In the genomic region with DNA sequence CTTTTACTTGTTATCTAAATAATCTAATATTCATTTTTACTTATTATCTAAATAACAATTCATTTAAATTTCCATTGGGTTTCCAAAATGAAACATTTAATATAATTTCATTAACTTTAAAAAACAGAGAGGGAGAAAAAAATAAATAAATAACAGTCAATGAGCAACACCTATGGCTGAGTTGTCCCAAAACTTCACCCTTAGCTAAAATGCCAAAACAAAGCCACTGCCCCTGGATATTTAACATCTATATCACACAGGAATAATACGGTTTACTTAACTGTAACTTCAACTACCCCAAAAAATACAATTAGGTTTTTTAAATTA, we compare ENCODE assay signal across 8 cellular contexts. TPM values are rescaled to one million over a fixed set of nuclear protein-coding genes. Genes with fewer than 3 reads are reported as not detected.
A peak's percentile ranks its signal among the peaks of the same experiment; 100 is the strongest.
DNase-seq lines count a peak whose midpoint lies in the region; ATAC-seq and TF ChIP-seq lines count a peak whose summit lies in the region.

No MANE protein-coding gene starts in this region.

- H3K27ac Mint-ChIP-seq in activated CD4-positive, alpha-beta T cell treated with anti-CD3 and anti-CD28 coated beads for 36 hours = peak overlapping the region; percentile 95
- H3K27ac Mint-ChIP-seq in activated T-helper 1 cell treated with anti-CD3 and anti-CD28 coated beads, Interleukin-12 subunit alpha, Interleukin-12 subunit beta, Interleukin-2, Interleukin-4 antibody, amounts not matched to agents 30 ng/mL and 10 ng/mL and 1 ng/mL, durations not matched to agents 14 hours and 24 hours and 36 hours = peak overlapping the region; percentile 97

- no peaks in the 10 kb centered on the region for H3K27me3 ChIP-seq in kidney epithelial cell (ENCODE audit: control insufficient read depth, insufficient read depth, low read length)

- peak overlapping the region; percentile 48 for H3K4me3 ChIP-seq in kidney epithelial cell (ENCODE audit: low read depth, low read length)

- intact Hi-C loops in activated CD4-positive, alpha-beta T cell treated with anti-CD3 and anti-CD28 coated beads for 36 hours (cut with DNase I, micrococcal nuclease) = loop anchor here (2.0 to 5.0 kb wide), 6 partner anchors 14 to 356 kb away; partner anchors contain the start of genes NAA16 (in 1 of the 2), SLC25A15 (in 1 of the 2) and WBP4 (in 1 of the 2)
- intact Hi-C loops in activated T-helper 1 cell treated with anti-CD3 and anti-CD28 coated beads, Interleukin-12 subunit alpha, Interleukin-12 subunit beta, Interleukin-2, Interleukin-4 antibody, amounts not matched to agents 30 ng/mL and 10 ng/mL and 1 ng/mL, durations not matched to agents 14 hours and 24 hours and 36 hours (cut with micrococcal nuclease) = loop anchor here (5.0 to 10.0 kb wide), 2 partner anchors 54 to 356 kb away; no protein-coding TSS in a partner anchor

- no peaks in the 10 kb centered on the region for H3K36me3 ChIP-seq in kidney epithelial cell (ENCODE audit: control insufficient read depth, insufficient read depth, low read length)

- DNase-seq in activated CD4-positive, alpha-beta T cell treated with anti-CD3 and anti-CD28 coated beads for 36 hours = no peak
- no peak for DNase-seq in activated CD4-positive, alpha-beta T cell treated with anti-CD3 and anti-CD28 coated beads, Interleukin-2, amount 50 U/mL, for 48 hours
- DNase-seq in activated T-helper 1 cell treated with anti-CD3 and anti-CD28 coated beads, Interleukin-12 subunit alpha, Interleukin-12 subunit beta, Interleukin-2, Interleukin-4 antibody, amounts not matched to agents 30 ng/mL and 10 ng/mL and 1 ng/mL, durations not matched to agents 14 hours and 24 hours and 36 hours (ENCODE audit: low spot score) = no peak
- no peak for DNase-seq in kidney epithelial cell (ENCODE audit: low read depth)
- no peak for DNase-seq in substantia nigra (lab: John Stamatoyannopoulos, UW)
- DNase-seq in C1 segment of cervical spinal cord (lab: John Stamatoyannopoulos, UW) = no peak
- DNase-seq in DMS 273 (lab: John Stamatoyannopoulos, UW; ENCODE audit: unreplicated experiment) = no peak

- peaks cover 25% of the 10 kb centered on the region for H3K36me3 Mint-ChIP-seq in activated CD4-positive, alpha-beta T cell treated with anti-CD3 and anti-CD28 coated beads for 36 hours (ENCODE audit: low read depth)
- H3K36me3 Mint-ChIP-seq in activated T-helper 1 cell treated with anti-CD3 and anti-CD28 coated beads, Interleukin-12 subunit alpha, Interleukin-12 subunit beta, Interleukin-2, Interleukin-4 antibody, amounts not matched to agents 30 ng/mL and 10 ng/mL and 1 ng/mL, durations not matched to agents 14 hours and 24 hours and 36 hours (ENCODE audit: low read depth) = peaks cover 23% of the 10 kb centered on the region

- peak overlapping the region; percentile 88 for H3K4me3 Mint-ChIP-seq in activated CD4-positive, alpha-beta T cell treated with anti-CD3 and anti-CD28 coated beads for 36 hours
- H3K4me3 Mint-ChIP-seq in activated T-helper 1 cell treated with anti-CD3 and anti-CD28 coated beads, Interleukin-12 subunit alpha, Interleukin-12 subunit beta, Interleukin-2, Interleukin-4 antibody, amounts not matched to agents 30 ng/mL and 10 ng/mL and 1 ng/mL, durations not matched to agents 14 hours and 24 hours and 36 hours = peak overlapping the region; percentile 91

- peak overlapping the region; percentile 72 for H3K27ac ChIP-seq in substantia nigra (ENCODE audit: low read depth, low read length, poor library complexity, severe bottlenecking)

- ATAC-seq in activated CD4-positive, alpha-beta T cell treated with anti-CD3 and anti-CD28 coated beads for 36 hours = no peak
- ATAC-seq in esophagus mucosa = no peak

- H3K4me1 Mint-ChIP-seq in activated CD4-positive, alpha-beta T cell treated with anti-CD3 and anti-CD28 coated beads for 36 hours = peaks cover 33% of the 10 kb centered on the region
- peaks cover 57% of the 10 kb centered on the region for H3K4me1 Mint-ChIP-seq in activated T-helper 1 cell treated with anti-CD3 and anti-CD28 coated beads, Interleukin-12 subunit alpha, Interleukin-12 subunit beta, Interleukin-2, Interleukin-4 antibody, amounts not matched to agents 30 ng/mL and 10 ng/mL and 1 ng/mL, durations not matched to agents 14 hours and 24 hours and 36 hours (ENCODE audit: low read depth)

- no peaks in the 10 kb centered on the region for H3K27me3 Mint-ChIP-seq in activated CD4-positive, alpha-beta T cell treated with anti-CD3 and anti-CD28 coated beads for 36 hours
- H3K27me3 Mint-ChIP-seq in activated T-helper 1 cell treated with anti-CD3 and anti-CD28 coated beads, Interleukin-12 subunit alpha, Interleukin-12 subunit beta, Interleukin-2, Interleukin-4 antibody, amounts not matched to agents 30 ng/mL and 10 ng/mL and 1 ng/mL, durations not matched to agents 14 hours and 24 hours and 36 hours (ENCODE audit: insufficient read depth) = no peaks in the 10 kb centered on the region

- TF ChIP-seq CTCF in kidney epithelial cell (IDR thresholded peaks at IDR 0.05; ENCODE audit: insufficient read depth, low read length, poor library complexity, severe bottlenecking) = no peak

- POLR2A ChIA-PET in activated CD4-positive, alpha-beta T cell treated with anti-CD3 and anti-CD28 coated beads for 36 hours (lab: Charles Lee) = interaction anchor here (0.9 to 1.0 kb wide), 5 partner anchors 10 to 50 kb away, joined by 3 to 5 read pairs (median 5); partner anchors contain the start of gene WBP4

- H3K9me3 Mint-ChIP-seq in activated CD4-positive, alpha-beta T cell treated with anti-CD3 and anti-CD28 coated beads for 36 hours (ENCODE audit: low read depth) = no peaks in the 10 kb centered on the region
- no peaks in the 10 kb centered on the region for H3K9me3 Mint-ChIP-seq in activated T-helper 1 cell treated with anti-CD3 and anti-CD28 coated beads, Interleukin-12 subunit alpha, Interleukin-12 subunit beta, Interleukin-2, Interleukin-4 antibody, amounts not matched to agents 30 ng/mL and 10 ng/mL and 1 ng/mL, durations not matched to agents 14 hours and 24 hours and 36 hours

- CTCF ChIA-PET in activated CD4-positive, alpha-beta T cell treated with anti-CD3 and anti-CD28 coated beads for 36 hours (lab: Charles Lee) = interaction anchor here (0.7 to 5.6 kb wide), 14 partner anchors 7 to 943 kb away, joined by 3 to 32 read pairs (median 4); partner anchors contain the start of gene VWA8

RNA-seq across cellular contexts. Expression of gene ELF1, which starts 0.6 kb away (rescaled TPM):
- 10 to 100 TPM; 75.2 to 87.0 TPM for total RNA-seq in activated CD4-positive, alpha-beta T cell treated with anti-CD3 and anti-CD28 coated beads for 36 hours
- 75.3 and 76.8 TPM in 2 replicates for total RNA-seq in activated T-helper 1 cell treated with anti-CD3 and anti-CD28 coated beads, Interleukin-12 subunit alpha, Interleukin-12 subunit beta, Interleukin-2, Interleukin-4 antibody, amounts not matched to agents 30 ng/mL and 10 ng/mL and 1 ng/mL, durations not matched to agents 14 hours and 24 hours and 36 hours
- total RNA-seq in kidney epithelial cell (60.6 and 74.1 TPM in 2 replicates), esophagus mucosa (68.9 TPM)

RNA-seq across cellular contexts. Expression of gene WBP4, which starts 42.8 kb away (rescaled TPM):
- total RNA-seq in activated CD4-positive, alpha-beta T cell treated with anti-CD3 and anti-CD28 coated beads for 36 hours = 10 to 100 TPM; 13.3 to 16.2 TPM
- total RNA-seq in activated T-helper 1 cell treated with anti-CD3 and anti-CD28 coated beads, Interleukin-12 subunit alpha, Interleukin-12 subunit beta, Interleukin-2, Interleukin-4 antibody, amounts not matched to agents 30 ng/mL and 10 ng/mL and 1 ng/mL, durations not matched to agents 14 hours and 24 hours and 36 hours = 13.4 and 14.0 TPM in 2 replicates
- total RNA-seq in kidney epithelial cell (10.5 and 13.8 TPM in 2 replicates), esophagus mucosa (5.3 TPM)
